In the genomic region with DNA sequence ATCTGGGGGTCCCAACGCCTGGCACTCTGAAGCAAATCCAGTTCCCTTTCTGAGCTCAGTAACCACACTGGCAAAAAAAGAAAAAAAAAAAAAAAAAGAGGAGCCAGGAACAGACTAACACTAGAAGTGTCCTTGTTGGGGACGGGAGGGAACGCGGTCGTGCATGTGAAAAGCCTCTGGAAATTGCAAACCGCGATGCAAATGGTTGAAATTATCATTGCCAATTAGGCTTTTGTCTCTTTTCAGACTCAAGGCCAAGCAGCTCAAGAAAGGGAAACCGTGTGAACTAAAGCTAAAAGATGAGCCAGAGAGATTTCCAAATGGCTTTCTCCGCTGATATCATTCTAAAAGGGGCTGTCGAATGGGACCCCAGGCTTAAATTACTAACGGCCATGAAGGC, we compare ENCODE assay signal across 1 cellular context.
TF ChIP-seq lines count a peak whose summit lies in the region.

No MANE protein-coding gene starts in this region.

TF ChIP-seq in WTC11, 78 proteins besides CTCF, POLR2A, EP300 and RAD21:
- TF ChIP-seq ATF1 (CRISPR knock-in tag; IDR thresholded peaks at IDR 0.05) (no peak), ETV6 (CRISPR knock-in tag; IDR thresholded peaks at IDR 0.05) (no peak), NFATC4 (CRISPR knock-in tag; IDR thresholded peaks at IDR 0.05) (no peak)
- TF ChIP-seq, protein P1, sequence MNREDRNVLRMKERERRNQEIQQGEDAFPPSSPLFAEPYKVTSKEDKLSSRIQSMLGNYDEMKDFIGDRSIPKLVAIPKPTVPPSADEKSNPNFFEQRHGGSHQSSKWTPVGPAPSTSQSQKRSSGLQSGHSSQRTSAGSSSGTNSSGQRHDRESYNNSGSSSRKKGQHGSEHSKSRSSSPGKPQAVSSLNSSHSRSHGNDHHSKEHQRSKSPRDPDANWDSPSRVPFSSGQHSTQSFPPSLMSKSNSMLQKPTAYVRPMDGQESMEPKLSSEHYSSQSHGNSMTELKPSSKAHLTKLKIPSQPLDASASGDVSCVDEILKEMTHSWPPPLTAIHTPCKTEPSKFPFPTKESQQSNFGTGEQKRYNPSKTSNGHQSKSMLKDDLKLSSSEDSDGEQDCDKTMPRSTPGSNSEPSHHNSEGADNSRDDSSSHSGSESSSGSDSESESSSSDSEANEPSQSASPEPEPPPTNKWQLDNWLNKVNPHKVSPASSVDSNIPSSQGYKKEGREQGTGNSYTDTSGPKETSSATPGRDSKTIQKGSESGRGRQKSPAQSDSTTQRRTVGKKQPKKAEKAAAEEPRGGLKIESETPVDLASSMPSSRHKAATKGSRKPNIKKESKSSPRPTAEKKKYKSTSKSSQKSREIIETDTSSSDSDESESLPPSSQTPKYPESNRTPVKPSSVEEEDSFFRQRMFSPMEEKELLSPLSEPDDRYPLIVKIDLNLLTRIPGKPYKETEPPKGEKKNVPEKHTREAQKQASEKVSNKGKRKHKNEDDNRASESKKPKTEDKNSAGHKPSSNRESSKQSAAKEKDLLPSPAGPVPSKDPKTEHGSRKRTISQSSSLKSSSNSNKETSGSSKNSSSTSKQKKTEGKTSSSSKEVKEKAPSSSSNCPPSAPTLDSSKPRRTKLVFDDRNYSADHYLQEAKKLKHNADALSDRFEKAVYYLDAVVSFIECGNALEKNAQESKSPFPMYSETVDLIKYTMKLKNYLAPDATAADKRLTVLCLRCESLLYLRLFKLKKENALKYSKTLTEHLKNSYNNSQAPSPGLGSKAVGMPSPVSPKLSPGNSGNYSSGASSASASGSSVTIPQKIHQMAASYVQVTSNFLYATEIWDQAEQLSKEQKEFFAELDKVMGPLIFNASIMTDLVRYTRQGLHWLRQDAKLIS (CRISPR knock-in tag; IDR thresholded peaks at IDR 0.05; ENCODE audit: borderline replicate concordance): peak; percentile 41; the same call in 1 of the 2 replicates
- TF ChIP-seq, protein P2, sequence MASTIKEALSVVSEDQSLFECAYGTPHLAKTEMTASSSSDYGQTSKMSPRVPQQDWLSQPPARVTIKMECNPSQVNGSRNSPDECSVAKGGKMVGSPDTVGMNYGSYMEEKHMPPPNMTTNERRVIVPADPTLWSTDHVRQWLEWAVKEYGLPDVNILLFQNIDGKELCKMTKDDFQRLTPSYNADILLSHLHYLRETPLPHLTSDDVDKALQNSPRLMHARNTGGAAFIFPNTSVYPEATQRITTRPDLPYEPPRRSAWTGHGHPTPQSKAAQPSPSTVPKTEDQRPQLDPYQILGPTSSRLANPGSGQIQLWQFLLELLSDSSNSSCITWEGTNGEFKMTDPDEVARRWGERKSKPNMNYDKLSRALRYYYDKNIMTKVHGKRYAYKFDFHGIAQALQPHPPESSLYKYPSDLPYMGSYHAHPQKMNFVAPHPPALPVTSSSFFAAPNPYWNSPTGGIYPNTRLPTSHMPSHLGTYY (CRISPR knock-in tag; IDR thresholded peaks at IDR 0.05): no peak
